In the genomic region with DNA sequence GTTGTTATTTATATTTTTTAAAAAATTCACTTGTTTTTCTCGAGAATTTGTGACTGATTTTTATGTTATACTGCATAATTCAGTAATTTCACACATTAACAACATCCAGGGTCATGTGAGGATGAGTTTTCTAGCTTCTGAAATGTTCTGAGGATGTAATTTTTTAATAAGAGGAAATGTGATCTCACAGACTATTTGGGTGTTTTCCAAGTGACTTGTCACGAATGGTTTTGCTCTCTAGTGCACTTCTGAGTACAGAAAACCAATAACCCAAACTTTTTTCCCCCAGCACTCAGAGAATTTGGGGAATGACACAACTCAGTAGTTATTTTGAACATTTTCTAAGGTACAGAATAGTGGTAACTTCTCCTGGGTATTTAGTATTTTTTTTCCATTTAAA, we compare ENCODE assay signal across 15 cellular contexts.
DNase-seq lines count a peak whose midpoint lies in the region; ATAC-seq and TF ChIP-seq lines count a peak whose summit lies in the region.
"Had no signal": no experiment of that assay in that cellular context is flagged by ENCODE, and none has a peak within 500 bp of the region (broad histone marks: within the 10 kb centered on the region; RNA-seq: fewer than 3 reads in every experiment).

No MANE protein-coding gene starts in this region.

- no peak overlapping the region for H3K4me2 ChIP-seq in neural progenitor cell

- H3K27me3 Mint-ChIP-seq in neural progenitor cell (ENCODE audit: insufficient read depth, low read depth) (no peaks in the 10 kb centered on the region), T-helper 17 cell (no peaks in the 10 kb centered on the region)
- H3K27me3 Mint-ChIP-seq: CD4-positive, alpha-beta T cell; IgD-negative memory B cell had no signal

- no peaks in the 10 kb centered on the region for H3K9me3 Mint-ChIP-seq in neural progenitor cell

- TF ChIP-seq CTCF in epithelial cell of esophagus (IDR thresholded peaks at IDR 0.05; ENCODE audit: insufficient read depth, low read depth, low read length, missing control alignments) (no peak), neural progenitor cell (IDR thresholded peaks at IDR 0.05) (no peak)

- H3K36me3 Mint-ChIP-seq in neural progenitor cell (no peaks in the 10 kb centered on the region), T-helper 17 cell (ENCODE audit: low read depth) (no peaks in the 10 kb centered on the region)
- H3K36me3 Mint-ChIP-seq: IgD-negative memory B cell had no signal

- H3K36me3 ChIP-seq in neural progenitor cell: no peaks in the 10 kb centered on the region
- H3K36me3 ChIP-seq: BE2C had no signal

- no peaks in the 10 kb centered on the region for H4K20me1 ChIP-seq in neural progenitor cell (ENCODE audit: low read depth)

- ATAC-seq in GM19351 (IDR thresholded peaks at IDR 0.05; ENCODE audit: unreplicated experiment) (no peak), T-helper 17 cell (no peak)
- ATAC-seq: Panc1 had no signal

- H3K27ac ChIP-seq in neural progenitor cell: no peak overlapping the region

- H3K4me1 Mint-ChIP-seq in neural progenitor cell (peaks cover 4% of the 10 kb centered on the region), T-helper 17 cell (no peaks in the 10 kb centered on the region)
- H3K4me1 Mint-ChIP-seq: IgD-negative memory B cell had no signal

- H3K9me3 ChIP-seq in neural progenitor cell (ENCODE audit: low read depth): no peaks in the 10 kb centered on the region
- H3K9me3 ChIP-seq in T-helper 17 cell (ENCODE audit: control insufficient read depth, low read length, poor library complexity, severe bottlenecking): peaks cover 4% of the 10 kb centered on the region
- H3K9me3 ChIP-seq: BE2C had no signal

- H3K27ac Mint-ChIP-seq in neural progenitor cell: no peak overlapping the region
- no peak overlapping the region for H3K27ac Mint-ChIP-seq in T-helper 17 cell
- H3K27ac Mint-ChIP-seq: CD4-positive, alpha-beta T cell; IgD-negative memory B cell had no signal

- H3K4me3 Mint-ChIP-seq in neural progenitor cell (no peak overlapping the region), T-helper 17 cell (no peak overlapping the region)
- H3K4me3 Mint-ChIP-seq: CD4-positive, alpha-beta T cell; IgD-negative memory B cell had no signal

- peak; percentile 6 for DNase-seq in HCEC 1CT
- peak; percentile 46 for DNase-seq in NCI-H2171 treated with DMSO at 0.1 percent for 48 hours (lab: John Stamatoyannopoulos, UW)
- peak; percentile 0 for DNase-seq in epithelial cell of esophagus (ENCODE audit: low read depth)
- DNase-seq in renal cortical epithelial cell (ENCODE audit: low read depth): peak; percentile 18
- DNase-seq in mucosa of gallbladder (ENCODE audit: low spot score): no peak
- DNase-seq in neural progenitor cell (ENCODE audit: low spot score): no peak
- DNase-seq in T-helper 17 cell: no peak
- DNase-seq: BE2C; CD4-positive, alpha-beta T cell; H7; NCI-H187 treated with DMSO at 0.1 percent for 48 hours; NCI-H510A treated with DMSO at 0.1 percent for 48 hours had no signal

- no peak overlapping the region for H3K9ac ChIP-seq in neural progenitor cell

- peaks cover 9% of the 10 kb centered on the region for H3K4me1 ChIP-seq in neural progenitor cell
- H3K4me1 ChIP-seq: BE2C had no signal

- H3F3A ChIP-seq in neural progenitor cell (ENCODE audit: low read depth): no peaks in the 10 kb centered on the region

- no peak overlapping the region for H3K4me3 ChIP-seq in epithelial cell of esophagus (ENCODE audit: low read length)
- no peak overlapping the region for H3K4me3 ChIP-seq in neural progenitor cell

- no peaks in the 10 kb centered on the region for H3K27me3 ChIP-seq in neural progenitor cell
- H3K27me3 ChIP-seq: BE2C had no signal

- H3K79me2 ChIP-seq in neural progenitor cell (ENCODE audit: low read depth): no peaks in the 10 kb centered on the region

- no peak overlapping the region for H2AFZ ChIP-seq in neural progenitor cell (replicated peaks)

Comparison
In these comparisons a context has a peak if more than half of its experiments do, and no peak if none do; other contexts are left out.
1. DNase-seq: peak in HCEC 1CT (single experiment), NCI-H2171 treated with DMSO at 0.1 percent for 48 hours (single experiment), epithelial cell of esophagus (single experiment) and renal cortical epithelial cell (single experiment); none in mucosa of gallbladder (single experiment), neural progenitor cell (single experiment) and T-helper 17 cell (0 of 3).